10 cellular contexts compared by ENCODE assay signal in genomic region chr22:30312053-30312452, GRCh38. TPM values are rescaled to one million over a fixed set of nuclear protein-coding genes. Genes with fewer than 3 reads are reported as not detected.
DNase-seq lines count a peak whose midpoint lies in the region; ATAC-seq and TF ChIP-seq lines count a peak whose summit lies in the region.
"Had no signal": no experiment of that assay in that cellular context is flagged by ENCODE, and none has a peak within 500 bp of the region (broad histone marks: within the 10 kb centered on the region; RNA-seq: fewer than 3 reads in every experiment).

No MANE protein-coding gene starts in this region.

- H3K27ac Mint-ChIP-seq in T-helper 1 cell treated with Interleukin-12 subunit alpha and Interleukin-12 subunit beta and Interleukin-4 antibody, amounts not matched to agents 30 μg/mL and 1 μg/mL, for 36 hours, result peak overlapping the region; percentile 71
- H3K27ac Mint-ChIP-seq in activated B cell treated with CpG ODN at 0.5 μM for 24 hours, result peak overlapping the region; percentile 81

- H3K4me1 ChIP-seq in foreskin keratinocyte (peaks cover 25% of the 10 kb centered on the region), stomach smooth muscle (ENCODE audit: control insufficient read depth, insufficient read depth, low read length) (peaks cover 62% of the 10 kb centered on the region)

- H3K27me3 Mint-ChIP-seq in T-helper 1 cell treated with Interleukin-12 subunit alpha and Interleukin-12 subunit beta and Interleukin-4 antibody, amounts not matched to agents 30 μg/mL and 1 μg/mL, for 36 hours (ENCODE audit: low read depth), result no peaks in the 10 kb centered on the region
- H3K27me3 Mint-ChIP-seq in activated B cell treated with CpG ODN at 0.5 μM for 24 hours, result no peaks in the 10 kb centered on the region

- H3K9me3 Mint-ChIP-seq in T-helper 1 cell treated with Interleukin-12 subunit alpha and Interleukin-12 subunit beta and Interleukin-4 antibody, amounts not matched to agents 30 μg/mL and 1 μg/mL, for 36 hours, result no peaks in the 10 kb centered on the region
- no peaks in the 10 kb centered on the region for H3K9me3 Mint-ChIP-seq in activated B cell treated with CpG ODN at 0.5 μM for 24 hours

- CTCF ChIA-PET in activated B cell treated with CpG ODN at 0.5 μM for 24 hours (lab: Charles Lee), result interaction anchor here (4.0 kb wide), 1 partner anchor 24 kb away, joined by 23 read pairs; the partner anchor contains the start of gene CASTOR1

- H3K4me1 Mint-ChIP-seq in T-helper 1 cell treated with Interleukin-12 subunit alpha and Interleukin-12 subunit beta and Interleukin-4 antibody, amounts not matched to agents 30 μg/mL and 1 μg/mL, for 36 hours (ENCODE audit: low read depth), result peaks cover 81% of the 10 kb centered on the region
- peaks cover 92% of the 10 kb centered on the region for H3K4me1 Mint-ChIP-seq in activated B cell treated with CpG ODN at 0.5 μM for 24 hours

- H3K36me3 ChIP-seq in stomach smooth muscle (ENCODE audit: control insufficient read depth in 2 of 2, insufficient read depth in 2 of 2, low read length in 2 of 2), result no peaks in the 10 kb centered on the region

- no peak overlapping the region for H3K9ac ChIP-seq in stomach smooth muscle (ENCODE audit: low read length in 2 of 2)

- POLR2A ChIA-PET in activated B cell treated with CpG ODN at 0.5 μM for 24 hours (lab: Charles Lee), result interaction anchor here (1.9 to 2.2 kb wide), 3 partner anchors 9 to 15 kb away, joined by 4 to 8 read pairs (median 6); partner anchors contain the start of gene TBC1D10A

- DNase-seq in T-helper 1 cell (no peak), activated B cell treated with CpG ODN at 0.5 μM for 24 hours (no peak), foreskin keratinocyte (peak; percentile 92 to 94)
- DNase-seq: NCI-H446 treated with DMSO at 0.1 percent for 48 hours had no signal

- no peak for ATAC-seq in activated B cell treated with CpG ODN at 0.5 μM for 24 hours (ENCODE audit: low read depth)
- ATAC-seq in foreskin keratinocyte, result peak; percentile 87
- no peak for ATAC-seq in GM18861 (IDR thresholded peaks at IDR 0.05; ENCODE audit: unreplicated experiment)
- no peak for ATAC-seq in HG02571 (IDR thresholded peaks at IDR 0.05; ENCODE audit: unreplicated experiment)
- ATAC-seq in GM21825 (IDR thresholded peaks at IDR 0.05; ENCODE audit: unreplicated experiment), result no peak

- H3K27ac ChIP-seq in foreskin keratinocyte, result no peak overlapping the region
- peak overlapping the region; percentile 92 for H3K27ac ChIP-seq in stomach smooth muscle (ENCODE audit: low read length)

- H3K4me3 Mint-ChIP-seq in T-helper 1 cell treated with Interleukin-12 subunit alpha and Interleukin-12 subunit beta and Interleukin-4 antibody, amounts not matched to agents 30 μg/mL and 1 μg/mL, for 36 hours, result peak overlapping the region; percentile 8
- no peak overlapping the region for H3K4me3 Mint-ChIP-seq in activated B cell treated with CpG ODN at 0.5 μM for 24 hours

- peak overlapping the region in 1 of 2 donors; percentile 63 for H3K4me3 ChIP-seq in stomach smooth muscle (ENCODE audit: low read length in 2 of 2)

- peaks cover 37% of the 10 kb centered on the region for H3K36me3 Mint-ChIP-seq in T-helper 1 cell treated with Interleukin-12 subunit alpha and Interleukin-12 subunit beta and Interleukin-4 antibody, amounts not matched to agents 30 μg/mL and 1 μg/mL, for 36 hours (ENCODE audit: low read depth)
- H3K36me3 Mint-ChIP-seq in activated B cell treated with CpG ODN at 0.5 μM for 24 hours (ENCODE audit: low read depth), result peaks cover 3% of the 10 kb centered on the region

- no peaks in the 10 kb centered on the region for H3K27me3 ChIP-seq in foreskin keratinocyte
- no peaks in the 10 kb centered on the region for H3K27me3 ChIP-seq in stomach smooth muscle (ENCODE audit: control insufficient read depth in 1 of 2, insufficient read depth in 2 of 2, low read length in 2 of 2)

- no peaks in the 10 kb centered on the region for H3K9me3 ChIP-seq in stomach smooth muscle (ENCODE audit: control insufficient read depth in 2 of 2, low read length in 2 of 2)

- TF ChIP-seq CTCF in activated B cell treated with CpG ODN at 0.5 μM for 24 hours (IDR thresholded peaks at IDR 0.05) (no peak), foreskin keratinocyte (conservative IDR thresholded peaks at IDR 0.05) (peak; percentile 28)

- intact Hi-C loops in activated B cell treated with CpG ODN at 0.5 μM for 24 hours (cut with micrococcal nuclease), result no loop called here

RNA-seq across cellular contexts. Expression of gene TBC1D10A, which starts 14.7 kb away (rescaled TPM):
- total RNA-seq in activated B cell treated with CpG ODN at 0.5 μM for 24 hours (20.1 and 20.4 TPM in 2 replicates), foreskin keratinocyte (15.0 and 16.2 TPM in 2 replicates)
- 15.2 and 15.5 TPM in 2 replicates for polyA plus RNA-seq in foreskin keratinocyte

RNA-seq across cellular contexts. Expression of gene CASTOR1, which starts 22.7 kb away (rescaled TPM):
- total RNA-seq in activated B cell treated with CpG ODN at 0.5 μM for 24 hours, result 2.4 and 3.5 TPM in 2 replicates
- 3.2 and 3.5 TPM in 2 replicates for total RNA-seq in foreskin keratinocyte
- polyA plus RNA-seq in foreskin keratinocyte, result 2.4 and 3.1 TPM in 2 replicates

RNA-seq across cellular contexts. Expression of gene SF3A1, which starts 44.6 kb away (rescaled TPM):
- 263 and 269 TPM in 2 replicates for total RNA-seq in activated B cell treated with CpG ODN at 0.5 μM for 24 hours
- total RNA-seq in foreskin keratinocyte, result 81.3 and 82.2 TPM in 2 replicates
- 36.0 and 42.1 TPM in 2 replicates for polyA plus RNA-seq in foreskin keratinocyte

RNA-seq across cellular contexts. Expression of gene CCDC157, which starts 44.8 kb away (rescaled TPM):
- total RNA-seq in activated B cell treated with CpG ODN at 0.5 μM for 24 hours (1.8 and 2.9 TPM in 2 replicates), foreskin keratinocyte (0.95 and 1.5 TPM in 2 replicates)
- polyA plus RNA-seq in foreskin keratinocyte, result 1.5 and 1.7 TPM in 2 replicates

RNA-seq across cellular contexts. Expression of gene OSM, which starts 45.4 kb away (rescaled TPM):
- 1.0 and 1.7 TPM in 2 replicates for total RNA-seq in activated B cell treated with CpG ODN at 0.5 μM for 24 hours
- total RNA-seq in foreskin keratinocyte, result not detected in 2 replicates
- not detected in 2 replicates for polyA plus RNA-seq in foreskin keratinocyte
- total RNA-seq: H1 had no signal
- polyA plus RNA-seq: H1 had no signal

Comparison
In these comparisons a context has a peak if more than half of its experiments do, and no peak if none do; other contexts are left out.
1. DNase-seq: peak in foreskin keratinocyte (2 of 2); none in T-helper 1 cell (0 of 5) and activated B cell treated with CpG ODN at 0.5 μM for 24 hours (single experiment).